ENCODE assay signal across 28 cellular contexts in the genomic region with DNA sequence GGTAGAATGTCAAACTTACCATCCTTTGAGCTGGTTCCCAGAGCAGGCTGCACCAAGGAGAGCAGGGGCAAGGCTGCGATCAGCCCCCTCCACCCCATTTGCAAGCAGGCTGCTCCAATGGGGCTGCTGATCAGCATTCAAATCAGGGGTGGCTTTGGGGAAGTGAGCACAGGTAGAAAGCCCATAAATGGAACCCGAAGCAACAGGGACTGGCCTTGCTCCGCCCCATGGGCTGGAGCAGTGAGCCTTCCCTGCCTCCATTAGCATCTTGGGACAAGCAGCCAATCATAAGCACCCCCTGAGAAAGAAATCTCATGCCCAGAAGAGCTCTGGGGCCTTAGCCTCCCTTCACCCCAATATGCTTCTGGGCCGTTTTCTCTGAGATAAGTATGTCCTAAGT.
"Had no signal": no experiment of that assay in that cellular context is flagged by ENCODE, and none has a peak within 500 bp of the region (broad histone marks: within the 10 kb centered on the region; RNA-seq: fewer than 3 reads in every experiment).

No MANE protein-coding gene starts in this region.

- H3K4me1 ChIP-seq: uterus had no signal

- DNase-seq: activated B cell treated with CpG ODN at 0.5 μM for 24 hours; activated CD4-positive, alpha-beta T cell treated with anti-CD3 and anti-CD28 coated beads for 36 hours; activated CD4-positive, alpha-beta T cell treated with anti-CD3 and anti-CD28 coated beads, Interleukin-2, amount 50 U/mL, for 4 hours; activated gamma-delta T cell treated with Interleukin-2 at 50 U/mL for 16 hours; activated naive CD4-positive, alpha-beta T cell treated with anti-CD3 and anti-CD28 coated beads, Interleukin-2, amount 50 U/mL, for 16 hours; activated T-cell treated with anti-CD3 and anti-CD28 coated beads, Interleukin-2, amount 50 U/mL, for 4 hours; amniotic stem cell; brain microvascular endothelial cell; cortex of kidney; effector memory CD8-positive, alpha-beta T cell; erythroblast; gastrocnemius medialis; glutamatergic neuron; kidney glomerular epithelial cell; mucosa of descending colon; stimulated activated CD4-positive, alpha-beta T cell treated with anti-CD3 and anti-CD28 coated beads, Interleukin-12 subunit alpha, Interleukin-12 subunit beta, amount 100 ng/mL, for 4 hours; stimulated activated CD4-positive, alpha-beta T cell treated with anti-CD3 and anti-CD28 coated beads, Interleukin-4, amount 100 ng/mL, for 1 hour; stimulated activated naive CD8-positive, alpha-beta T cell treated with anti-CD3 and anti-CD28 coated beads, Interleukin-15, Interleukin-2, amounts not matched to agents 100 U/mL and 50 U/mL, for 24 hours; T-helper 17 cell; T1000; testis; trophoblast cell; uterus had no signal

- H3K36me3 ChIP-seq: gastrocnemius medialis, uterus had no signal

- H3K27me3 ChIP-seq: brain microvascular endothelial cell, gastrocnemius medialis, neutrophil, testis, uterus had no signal

- H3K27ac Mint-ChIP-seq: activated B cell treated with CpG ODN at 0.5 μM for 24 hours; activated T-helper 17 cell treated with anti-CD3 and anti-CD28 coated beads, Interleukin-2, amount 50 U/mL, for 72 hours; nephron; T-helper 17 cell had no signal

- H3K4me3 Mint-ChIP-seq: activated B cell treated with CpG ODN at 0.5 μM for 24 hours; activated CD4-positive, alpha-beta T cell treated with anti-CD3 and anti-CD28 coated beads for 36 hours; activated T-cell treated with anti-CD3 and anti-CD28 coated beads, Interleukin-2, amount 50 U/mL, for 4 hours; activated T-helper 17 cell treated with anti-CD3 and anti-CD28 coated beads, Interleukin-2, amount 50 U/mL, for 72 hours; effector memory CD8-positive, alpha-beta T cell; nephron; T-helper 17 cell had no signal

- H3K9me3 ChIP-seq: gastrocnemius medialis, mucosa of descending colon, neutrophil, testis, uterus had no signal

- H3K27me3 Mint-ChIP-seq: activated B cell treated with CpG ODN at 0.5 μM for 24 hours; activated CD4-positive, alpha-beta T cell treated with anti-CD3 and anti-CD28 coated beads for 36 hours; activated T-helper 17 cell treated with anti-CD3 and anti-CD28 coated beads, Interleukin-2, amount 50 U/mL, for 72 hours; effector memory CD8-positive, alpha-beta T cell; T-helper 17 cell had no signal

- H3K4me1 Mint-ChIP-seq: activated B cell treated with CpG ODN at 0.5 μM for 24 hours had no signal

- H3K27ac ChIP-seq: brain microvascular endothelial cell, gastrocnemius medialis, neutrophil, testis, uterus had no signal

- H3K4me3 ChIP-seq: gastrocnemius medialis, lung, mucosa of descending colon, skin epidermis, testis, uterus had no signal

- H3K9me3 Mint-ChIP-seq: activated B cell treated with CpG ODN at 0.5 μM for 24 hours; activated T-cell treated with anti-CD3 and anti-CD28 coated beads, Interleukin-2, amount 50 U/mL, for 4 hours; activated T-helper 17 cell treated with anti-CD3 and anti-CD28 coated beads, Interleukin-2, amount 50 U/mL, for 72 hours; effector memory CD8-positive, alpha-beta T cell had no signal
